Comparison of ENCODE assay signal across 14 cellular contexts in the genomic region with DNA sequence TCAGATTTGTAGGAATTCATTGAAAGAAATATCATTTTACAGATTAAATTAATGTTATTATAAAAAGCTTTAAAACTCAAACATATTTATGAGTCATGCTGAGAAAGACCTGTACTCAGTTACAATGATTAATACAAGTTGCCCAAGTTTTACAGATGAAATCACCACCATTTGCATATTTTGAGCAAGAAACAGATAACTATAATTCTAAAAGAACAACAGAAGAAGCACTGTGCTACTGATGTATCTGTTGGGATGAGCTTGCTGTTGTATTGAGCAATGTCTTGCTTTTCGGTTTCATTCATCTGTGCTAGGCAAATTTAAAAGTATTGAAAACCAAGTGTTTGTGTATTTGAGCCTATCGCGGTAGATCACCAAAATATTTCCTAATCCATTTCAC.
"Had no signal": no experiment of that assay in that cellular context is flagged by ENCODE, and none has a peak within 500 bp of the region (broad histone marks: within the 10 kb centered on the region; RNA-seq: fewer than 3 reads in every experiment).

No MANE protein-coding gene starts in this region.

- ATAC-seq: activated naive CD4-positive, alpha-beta T cell treated with anti-CD3 and anti-CD28 coated beads, Interleukin-2, amount 50 U/mL, for 72 hours; gastroesophageal sphincter; heart left ventricle; stimulated activated naive B cell treated with anti-CD40 and anti-IgM and Interleukin-4, amounts not matched to agents 10 μg/mL and 1 μg/mL and 100 μg/mL, for 72 hours had no signal

- H3K36me3 Mint-ChIP-seq: activated naive CD4-positive, alpha-beta T cell treated with anti-CD3 and anti-CD28 coated beads, Interleukin-2, amount 50 U/mL, for 72 hours; stimulated activated naive B cell treated with anti-CD40 and anti-IgM and Interleukin-4, amounts not matched to agents 10 μg/mL and 1 μg/mL and 100 μg/mL, for 72 hours had no signal

- H3K4me3 ChIP-seq: gastroesophageal sphincter, heart left ventricle, left ventricle myocardium inferior, thoracic aorta, upper lobe of left lung had no signal

- H3K27ac ChIP-seq: brain microvascular endothelial cell, gastroesophageal sphincter, heart left ventricle, left ventricle myocardium inferior, thoracic aorta, upper lobe of left lung had no signal

- H3K4me1 ChIP-seq: gastroesophageal sphincter, heart left ventricle, left ventricle myocardium inferior, upper lobe of left lung had no signal

- H3K4me3 Mint-ChIP-seq: nephron progenitor cell; stimulated activated naive B cell treated with anti-CD40 and anti-IgM and Interleukin-4, amounts not matched to agents 10 μg/mL and 1 μg/mL and 100 μg/mL, for 72 hours had no signal

- H3K4me1 Mint-ChIP-seq: nephron progenitor cell; stimulated activated naive B cell treated with anti-CD40 and anti-IgM and Interleukin-4, amounts not matched to agents 10 μg/mL and 1 μg/mL and 100 μg/mL, for 72 hours had no signal

- H3K27ac Mint-ChIP-seq: activated naive CD4-positive, alpha-beta T cell treated with anti-CD3 and anti-CD28 coated beads, Interleukin-2, amount 50 U/mL, for 72 hours; nephron progenitor cell; stimulated activated naive B cell treated with anti-CD40 and anti-IgM and Interleukin-4, amounts not matched to agents 10 μg/mL and 1 μg/mL and 100 μg/mL, for 72 hours had no signal

- H3K27me3 Mint-ChIP-seq: stimulated activated naive B cell treated with anti-CD40 and anti-IgM and Interleukin-4, amounts not matched to agents 10 μg/mL and 1 μg/mL and 100 μg/mL, for 72 hours had no signal

- H3K36me3 ChIP-seq: brain microvascular endothelial cell, gastroesophageal sphincter, heart left ventricle, left ventricle myocardium inferior, thoracic aorta, upper lobe of left lung had no signal

- H3K9me3 ChIP-seq: gastroesophageal sphincter, heart left ventricle, left ventricle myocardium inferior, thoracic aorta, upper lobe of left lung had no signal

- H3K9me3 Mint-ChIP-seq: nephron progenitor cell; stimulated activated naive B cell treated with anti-CD40 and anti-IgM and Interleukin-4, amounts not matched to agents 10 μg/mL and 1 μg/mL and 100 μg/mL, for 72 hours had no signal

- H3K27me3 ChIP-seq: brain microvascular endothelial cell, gastroesophageal sphincter, heart left ventricle, upper lobe of left lung had no signal

- DNase-seq: activated CD4-positive, alpha-beta T cell treated with anti-CD3 and anti-CD28 coated beads, Interleukin-2, amount 50 U/mL, for 48 hours; activated gamma-delta T cell treated with Interleukin-2 at 50 U/mL for 16 hours; brain microvascular endothelial cell; effector memory CD4-positive, alpha-beta T cell; heart left ventricle; kidney glomerular epithelial cell; left ventricle myocardium inferior; nephron progenitor cell; nucleus accumbens; stimulated activated naive B cell treated with anti-CD40 and anti-IgM and Interleukin-4, amounts not matched to agents 10 μg/mL and 1 μg/mL and 100 μg/mL, for 72 hours; upper lobe of left lung had no signal
